In genomic region chr5:1793301-1793740, GRCh38 we compare ENCODE assay signal across 1 cellular context.
TF ChIP-seq lines count a peak whose summit lies in the region.

No MANE protein-coding gene starts in this region.

TF ChIP-seq in GM12878, 131 proteins besides CTCF, POLR2A, EP300 and RAD21:
- TF ChIP-seq IKZF1 (conservative IDR thresholded peaks at IDR 0.05) (no peak), CHD1 (IDR thresholded peaks at IDR 0.05; ENCODE audit: low read depth, low read length) (no peak), USF1 (IDR thresholded peaks at IDR 0.05; ENCODE audit: borderline replicate concordance, extremely low read length, insufficient read depth, low read depth, low read length) (no peak), POLR2AphosphoS5 (IDR thresholded peaks at IDR 0.05; ENCODE audit: low read length) (no peak), MEF2A (IDR thresholded peaks at IDR 0.05; ENCODE audit: insufficient read depth, low read depth, low read length) (no peak), CBX5 (IDR thresholded peaks at IDR 0.05; ENCODE audit: low read depth) (no peak), ZBTB40 (IDR thresholded peaks at IDR 0.05; ENCODE audit: borderline replicate concordance) (no peak), NR2C1 (IDR thresholded peaks at IDR 0.05) (no peak), ATF3 (IDR thresholded peaks at IDR 0.05; ENCODE audit: borderline replicate concordance, extremely low read depth, low read depth, low read length) (no peak), ZNF274 (IDR thresholded peaks at IDR 0.05; ENCODE audit: insufficient read depth, insufficient read length) (no peak), SRF (IDR thresholded peaks at IDR 0.05; ENCODE audit: low read depth in 2 of 2, low read length in 2 of 2) (no peak), SP1 (IDR thresholded peaks at IDR 0.05; ENCODE audit: low read depth, low read length) (no peak), BCLAF1 (IDR thresholded peaks at IDR 0.05) (no peak), LARP7 (IDR thresholded peaks at IDR 0.05) (no peak; the same call in 1 of the 2 replicates)
TF ChIP-seq in GM12878: peak in this region for 0.
